Comparison of ENCODE assay signal across 18 cellular contexts in the genomic region with DNA sequence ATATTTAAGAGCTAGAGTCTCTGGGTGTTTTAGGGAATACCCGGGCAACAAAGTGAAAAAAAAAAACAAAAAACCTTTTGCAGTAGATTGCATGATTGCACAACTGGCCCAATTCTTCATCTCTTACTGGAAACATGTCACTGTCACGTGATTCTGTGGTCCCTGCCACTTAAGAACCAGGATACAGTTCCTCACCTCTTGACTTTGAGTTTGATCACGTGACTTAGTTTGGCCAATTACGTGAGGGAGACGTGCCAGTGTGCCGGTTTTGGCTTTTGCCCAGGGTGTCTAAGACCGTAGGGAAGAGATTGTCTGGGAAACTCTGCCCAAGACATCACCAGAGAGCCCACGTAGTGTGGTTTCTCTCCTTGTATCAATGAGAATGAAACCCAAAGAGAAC.
DNase-seq lines count a peak whose midpoint lies in the region; ATAC-seq and TF ChIP-seq lines count a peak whose summit lies in the region.
"Had no signal": no experiment of that assay in that cellular context is flagged by ENCODE, and none has a peak within 500 bp of the region (broad histone marks: within the 10 kb centered on the region; RNA-seq: fewer than 3 reads in every experiment).

No MANE protein-coding gene starts in this region.

- no peak overlapping the region for H3K9ac ChIP-seq in OCI-LY3 (ENCODE audit: low read length)
- H3K9ac ChIP-seq: KMS-11 had no signal

- intact Hi-C loops in naive thymus-derived CD4-positive, alpha-beta T cell (cut with micrococcal nuclease), result no loop called here
- intact Hi-C loops in ascending aorta (cut with DNase I), result no loop called here

- H3K36me3 Mint-ChIP-seq in naive thymus-derived CD4-positive, alpha-beta T cell, result no peaks in the 10 kb centered on the region

- peak; percentile 45 for DNase-seq in AG10803 (ENCODE audit: low read depth)
- peak; percentile 14 for DNase-seq in Jurkat, Clone E6-1 (ENCODE audit: low read depth, low spot score)
- DNase-seq in coronary artery (ENCODE audit: low spot score), result peak; percentile 22
- DNase-seq in naive thymus-derived CD4-positive, alpha-beta T cell, result no peak
- DNase-seq in right atrium auricular region (ENCODE audit: low spot score), result no peak
- no peak for DNase-seq in ascending aorta (ENCODE audit: low spot score in 2 of 2)
- no peak for DNase-seq in GM10266 (ENCODE audit: extremely low spot score)
- DNase-seq: ACHN; CD4-positive, alpha-beta T cell; HCEC 1CT; NCI-H146; NCI-H446; Peyer's patch; SHP77; T-helper 17 cell had no signal

- H2AFZ ChIP-seq in OCI-LY3 (ENCODE audit: low read depth, low read length), result peak overlapping the region; percentile 21; the same call in 1 of the 2 replicates

- no peaks in the 10 kb centered on the region for H4K20me1 ChIP-seq in OCI-LY3 (ENCODE audit: insufficient read depth, low read length)

- no peak overlapping the region for H3K27ac Mint-ChIP-seq in naive thymus-derived CD4-positive, alpha-beta T cell
- H3K27ac Mint-ChIP-seq: B cell; CD4-positive, alpha-beta T cell; T-helper 17 cell had no signal

- H3K27me3 Mint-ChIP-seq in naive thymus-derived CD4-positive, alpha-beta T cell, result peaks cover 0 to 9% (median 6%) of the 10 kb centered on the region in 5 donors

- H3K4me1 ChIP-seq in OCI-LY3 (ENCODE audit: low read length) (no peaks in the 10 kb centered on the region), right atrium auricular region (no peaks in the 10 kb centered on the region), ascending aorta (peaks cover 0 to under 1% of the 10 kb centered on the region in 2 donors)
- no peaks in the 10 kb centered on the region for H3K4me1 ChIP-seq in naive thymus-derived CD4-positive, alpha-beta T cell (ENCODE audit: control insufficient read depth in 2 of 2, insufficient read depth in 2 of 2, low read length in 2 of 2)
- H3K4me1 ChIP-seq: Peyer's patch had no signal

- H3K9me3 ChIP-seq in OCI-LY3 (ENCODE audit: insufficient read depth, low read length) (no peaks in the 10 kb centered on the region), right atrium auricular region (peaks cover 0 to 13% of the 10 kb centered on the region in 2 donors), ascending aorta (no peaks in the 10 kb centered on the region)
- H3K9me3 ChIP-seq in naive thymus-derived CD4-positive, alpha-beta T cell (ENCODE audit: control insufficient read depth in 2 of 3, low read length in 3 of 3), result no peaks in the 10 kb centered on the region
- H3K9me3 ChIP-seq: Peyer's patch had no signal

- no peak for ATAC-seq in naive thymus-derived CD4-positive, alpha-beta T cell
- ATAC-seq: T-helper 17 cell had no signal

- H3K27me3 ChIP-seq in OCI-LY3 (ENCODE audit: low read depth, low read length) (peaks cover 4% of the 10 kb centered on the region; the same call in 1 of the 2 replicates), right atrium auricular region (no peaks in the 10 kb centered on the region), ascending aorta (no peaks in the 10 kb centered on the region)
- H3K27me3 ChIP-seq in naive thymus-derived CD4-positive, alpha-beta T cell (ENCODE audit: control insufficient read depth in 2 of 2, insufficient read depth in 2 of 2, low read length in 2 of 2), result no peaks in the 10 kb centered on the region
- H3K27me3 ChIP-seq: Peyer's patch had no signal

- no peaks in the 10 kb centered on the region for H3K36me3 ChIP-seq in OCI-LY3 (replicated peaks; ENCODE audit: low read depth, low read length)
- no peaks in the 10 kb centered on the region for H3K36me3 ChIP-seq in naive thymus-derived CD4-positive, alpha-beta T cell (ENCODE audit: control insufficient read depth in 2 of 3, insufficient read depth in 3 of 3, low read length in 3 of 3)
- no peaks in the 10 kb centered on the region for H3K36me3 ChIP-seq in right atrium auricular region
- no peaks in the 10 kb centered on the region for H3K36me3 ChIP-seq in ascending aorta
- H3K36me3 ChIP-seq: Peyer's patch had no signal

- H3K4me3 ChIP-seq in AG10803 (ENCODE audit: low read length) (no peak overlapping the region), OCI-LY3 (ENCODE audit: low read length) (no peak overlapping the region), coronary artery (no peak overlapping the region), right atrium auricular region (no peak overlapping the region), ascending aorta (no peak overlapping the region)
- H3K4me3 ChIP-seq in Jurkat, Clone E6-1 (ENCODE audit: low read length), result no peak overlapping the region
- no peak overlapping the region for H3K4me3 ChIP-seq in naive thymus-derived CD4-positive, alpha-beta T cell (ENCODE audit: low read length)
- H3K4me3 ChIP-seq: Peyer's patch had no signal

- no peak overlapping the region for H3K4me2 ChIP-seq in OCI-LY3 (ENCODE audit: low read length)
- H3K4me2 ChIP-seq: KMS-11 had no signal

- H3K79me2 ChIP-seq in OCI-LY3 (ENCODE audit: low read length), result no peaks in the 10 kb centered on the region

- no peaks in the 10 kb centered on the region for H3K4me1 Mint-ChIP-seq in naive thymus-derived CD4-positive, alpha-beta T cell
- H3K4me1 Mint-ChIP-seq: B cell, T-helper 17 cell had no signal

- H3K27ac ChIP-seq in OCI-LY3 (ENCODE audit: low read length) (no peak overlapping the region), coronary artery (no peak overlapping the region), right atrium auricular region (no peak overlapping the region), ascending aorta (no peak overlapping the region)
- no peak overlapping the region for H3K27ac ChIP-seq in naive thymus-derived CD4-positive, alpha-beta T cell (ENCODE audit: low read depth, low read length)
- H3K27ac ChIP-seq: KMS-11, Peyer's patch had no signal

- TF ChIP-seq CTCF in AG10803 (conservative IDR thresholded peaks at IDR 0.05; ENCODE audit: low read length), result no peak
- no peak for TF ChIP-seq CTCF in OCI-LY3 (IDR thresholded peaks at IDR 0.05; ENCODE audit: low read depth, low read length)
- TF ChIP-seq CTCF in coronary artery (IDR thresholded peaks at IDR 0.05), result no peak
- TF ChIP-seq CTCF in right atrium auricular region (IDR thresholded peaks at IDR 0.05), result no peak
- TF ChIP-seq CTCF in ascending aorta (IDR thresholded peaks at IDR 0.05), result no peak
- no peak for TF ChIP-seq CTCF in GM10266 (IDR thresholded peaks at IDR 0.05; ENCODE audit: control insufficient read depth, insufficient read depth, low read depth, missing control alignments)

- POLR2A ChIA-PET in naive thymus-derived CD4-positive, alpha-beta T cell (lab: Charles Lee), result no interaction called here

- H3K4me3 Mint-ChIP-seq in naive thymus-derived CD4-positive, alpha-beta T cell, result no peak overlapping the region
- H3K4me3 Mint-ChIP-seq: B cell; CD4-positive, alpha-beta T cell; T-helper 17 cell had no signal

- CTCF ChIA-PET in naive thymus-derived CD4-positive, alpha-beta T cell (lab: Charles Lee), result no interaction called here

- H3K9me3 Mint-ChIP-seq in naive thymus-derived CD4-positive, alpha-beta T cell, result peaks cover 0 to 8% (median 3%) of the 10 kb centered on the region in 11 donors

Comparison
In these comparisons a context has a peak if more than half of its experiments do, and no peak if none do; other contexts are left out.
1. DNase-seq: peak in AG10803 (single experiment), Jurkat, Clone E6-1 (single experiment) and coronary artery (single experiment); none in naive thymus-derived CD4-positive, alpha-beta T cell (0 of 9), right atrium auricular region (single experiment), ascending aorta (0 of 2) and GM10266 (single experiment).